ENCODE assay signal across 8 cellular contexts in genomic region chr17:7627250-7628121, GRCh38. TPM values are rescaled to one million over a fixed set of nuclear protein-coding genes. Genes with fewer than 3 reads are reported as not detected.
DNase-seq lines count a peak whose midpoint lies in the region; ATAC-seq, FAIRE-seq and TF ChIP-seq lines count a peak whose summit lies in the region.

SAT2 (minus strand) TSS chr17:7627821; CDS start chr17:7627635, 186 bp downstream.

- H3K27ac ChIP-seq in ovary (peak within 1 kb of the TSS; percentile 89 to 97), thymus (ENCODE audit: low read depth) (peak within 1 kb of the TSS; percentile 92)

- intact Hi-C loops in Right ventricle myocardium superior (cut with DNase I) (no loop called here), ovary (cut with DNase I) (loop anchor here in 1 of 4 donors (2.0 to 10.0 kb wide), 2 partner anchors 59 to 207 kb away; partner anchors contain the start of genes KDM6B and TP53)

- TF ChIP-seq POLR2A in H54 (IDR thresholded peaks at IDR 0.05; ENCODE audit: low read depth, low read length) (peak; percentile 74), ovary (IDR thresholded peaks at IDR 0.05) (peak; percentile 83)

- peak in 1 of 3 donors; percentile 19 for TF ChIP-seq CTCF in ovary (IDR thresholded peaks at IDR 0.05)

- WGBS in ovary, 3 donors: 0 to 1% (median 1%) methylated on average over 44 to 54 of the region's 54 CpGs
- under 1% methylated on average over 54 of the region's 54 CpGs for WGBS in thymus

- H3K27me3 ChIP-seq in ovary (no peaks in the 10 kb centered on the region), thymus (ENCODE audit: control insufficient read depth, insufficient read depth) (no peaks in the 10 kb centered on the region)

- H3K4me1 ChIP-seq in ovary (ENCODE audit: insufficient read depth): peaks cover 8% of the 10 kb centered on the region
- peaks cover 5% of the 10 kb centered on the region for H3K4me1 ChIP-seq in thymus (ENCODE audit: control insufficient read depth, insufficient read depth, low read length)

- DNase-seq in Daoy (ENCODE audit: low read depth) (peak; percentile 96), H54 (ENCODE audit: insufficient read length, low spot score) (peak; percentile 77), MV-4-11 (lab: John Stamatoyannopoulos, UW) (peak; percentile 83), SW480 (ENCODE audit: low spot score) (peak; percentile 88), Right ventricle myocardium superior (peak; percentile 96), ovary (peak; percentile 95 to 98 (median 97))
- peak; percentile 72 for DNase-seq in activated naive CD8-positive, alpha-beta T cell treated with anti-CD3 and anti-CD28 coated beads, Interleukin-2, amount 50 U/mL, for 16 hours (ENCODE audit: low read depth, low spot score)

- no peak for FAIRE-seq in H54 (lab: Jason Lieb, UNC)

- peak within 1 kb of the TSS; percentile 92 for H3K4me3 ChIP-seq in ovary
- peak within 1 kb of the TSS; percentile 90 for H3K4me3 ChIP-seq in thymus (ENCODE audit: low read length)

- no peaks in the 10 kb centered on the region for H3K9me3 ChIP-seq in ovary
- H3K9me3 ChIP-seq in thymus (ENCODE audit: control insufficient read depth): no peaks in the 10 kb centered on the region

- ATAC-seq in Right ventricle myocardium superior (ENCODE audit: poor library complexity): peak; percentile 99

- TF ChIP-seq EP300 in ovary (IDR thresholded peaks at IDR 0.05): no peak

- no peaks in the 10 kb centered on the region for H3K36me3 ChIP-seq in ovary
- H3K36me3 ChIP-seq in thymus (ENCODE audit: control insufficient read depth, insufficient read depth): no peaks in the 10 kb centered on the region

RNA-seq across cellular contexts. Expression of gene SAT2, which starts in this region (rescaled TPM):
- total RNA-seq in Daoy (2014; rRNA removed; shearing (Covaris generic)): 24.0 and 71.8 TPM in 2 replicates
- total RNA-seq in Right ventricle myocardium superior (80.0 TPM), ovary (100 to 1,000 TPM in 6 of 7 donors, 10 to 100 TPM in 1; 89.5 to 195 (median 145) TPM)
- polyA plus RNA-seq in ovary (100 to 1,000 TPM; 133 to 235 TPM), thymus (163 TPM)

Comparison
In these comparisons a context has a peak if more than half of its experiments do, and no peak if none do; other contexts are left out.
1. Peak in every context shown above with its lines: DNase-seq, ATAC-seq, H3K4me3 ChIP-seq and H3K27ac ChIP-seq.